Comparison of ENCODE assay signal across 13 cellular contexts in the genomic region with DNA sequence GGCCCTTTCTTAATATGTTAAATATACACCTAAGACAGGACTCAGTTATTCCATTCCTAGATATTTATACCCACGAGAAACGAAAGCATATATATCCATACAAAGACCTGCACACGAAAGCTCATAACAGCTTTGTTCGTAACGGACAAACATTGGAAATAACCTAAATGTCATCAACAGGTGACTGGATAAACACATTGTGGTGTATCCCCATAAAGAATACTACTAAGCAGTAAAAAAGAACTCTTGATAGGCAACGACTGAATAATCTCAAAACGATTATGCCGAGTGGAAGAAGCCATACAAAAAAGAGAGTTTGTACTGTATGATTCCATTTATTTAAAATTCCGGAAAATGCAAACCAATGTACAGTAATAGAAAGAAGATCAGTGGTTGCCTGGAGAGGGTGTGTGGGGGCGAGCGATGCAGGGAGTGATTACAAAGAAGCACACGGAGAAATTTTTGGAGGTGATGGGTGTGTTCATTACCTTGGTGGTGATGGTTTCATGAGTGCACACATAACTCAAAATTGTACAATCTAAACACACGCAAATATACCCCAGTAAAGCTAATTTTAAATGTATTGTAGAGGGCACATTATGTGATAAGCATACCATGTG. TPM values are rescaled to one million over a fixed set of nuclear protein-coding genes. Genes with fewer than 3 reads are reported as not detected.
A peak's percentile ranks its signal among the peaks of the same experiment; 100 is the strongest.
DNase-seq lines count a peak whose midpoint lies in the region; ATAC-seq and TF ChIP-seq lines count a peak whose summit lies in the region.
"Had no signal": no experiment of that assay in that cellular context is flagged by ENCODE, and none has a peak within 500 bp of the region (broad histone marks: within the 10 kb centered on the region; RNA-seq: fewer than 3 reads in every experiment).

No MANE protein-coding gene starts in this region.

- no peak overlapping the region for H2BK5ac ChIP-seq in H9 (ENCODE audit: insufficient read length, low read length)
- no peak overlapping the region for H2BK5ac ChIP-seq in mesenchymal stem cell (ENCODE audit: low read depth, low read length, poor library complexity, severe bottlenecking)

- DNase-seq in AG04449 (ENCODE audit: low read depth, low spot score) (no peak), H9 (no peak), mesenchymal stem cell (no peak), omental fat pad (ENCODE audit: low spot score) (no peak), NCI-H1930 (lab: John Stamatoyannopoulos, UW) (no peak)
- no peak for DNase-seq in activated CD8-positive, alpha-beta T cell treated with anti-CD3 and anti-CD28 coated beads, Interleukin-2, amount 10 ng/mL, durations not matched to agents 7 days and 5 days
- DNase-seq: activated CD4-positive, alpha-beta T cell treated with anti-CD3 and anti-CD28 coated beads, Interleukin-2, amount 50 U/mL, for 48 hours; left lung; NCI-H2171; Right ventricle myocardium superior had no signal

- H3K14ac ChIP-seq in H9 (ENCODE audit: insufficient read depth, low read length) (no peak overlapping the region), mesenchymal stem cell (ENCODE audit: low read length in 2 of 2) (no peak overlapping the region)

- peaks cover 21% of the 10 kb centered on the region for H3K27me3 Mint-ChIP-seq in H9 (ENCODE audit: low read depth)
- H3K27me3 Mint-ChIP-seq in activated CD8-positive, alpha-beta T cell treated with anti-CD3 and anti-CD28 coated beads, Interleukin-2, amount 10 ng/mL, durations not matched to agents 7 days and 5 days (ENCODE audit: low read depth): peaks cover 55% of the 10 kb centered on the region

- H2BK12ac ChIP-seq in H9 (ENCODE audit: insufficient read length, low read depth, low read length) (no peak overlapping the region), mesenchymal stem cell (ENCODE audit: low read length in 2 of 2) (no peak overlapping the region)

- H2BK15ac ChIP-seq in H9 (ENCODE audit: low read depth, low read length) (no peak overlapping the region), mesenchymal stem cell (ENCODE audit: low read depth, poor library complexity, severe bottlenecking) (no peak overlapping the region)

- no peak overlapping the region for H3T11ph ChIP-seq in H9 (ENCODE audit: low read length)

- H3K79me2 ChIP-seq in H9 (ENCODE audit: insufficient read depth, low read length): peaks cover 7% of the 10 kb centered on the region; the same call in 1 of the 2 replicates

- peaks cover 1 to 6% (median 1%) of the 10 kb centered on the region in 3 experiments; a peak in 5 of 7 replicates for H3K36me3 Mint-ChIP-seq in H9 (ENCODE audit: insufficient read depth in 1 of 3, low read depth in 3 of 3)
- no peaks in the 10 kb centered on the region for H3K36me3 Mint-ChIP-seq in activated CD8-positive, alpha-beta T cell treated with anti-CD3 and anti-CD28 coated beads, Interleukin-2, amount 10 ng/mL, durations not matched to agents 7 days and 5 days (ENCODE audit: low read depth)

- no peaks in the 10 kb centered on the region for H4K20me1 ChIP-seq in H9 (ENCODE audit: control insufficient read depth, insufficient read depth, insufficient read length)

- H3K9me3 ChIP-seq in H9 (ENCODE audit: control insufficient read depth, low read depth, low read length): no peaks in the 10 kb centered on the region
- H3K9me3 ChIP-seq in mesenchymal stem cell (ENCODE audit: control insufficient read depth, low read length): no peaks in the 10 kb centered on the region
- H3K9me3 ChIP-seq: left lung, vagina had no signal

- H3K23ac ChIP-seq in H9 (ENCODE audit: insufficient read length, low read depth, low read length) (no peak overlapping the region), mesenchymal stem cell (ENCODE audit: low read length in 2 of 2) (no peak overlapping the region)

- no peak overlapping the region for H4K91ac ChIP-seq in H9 (ENCODE audit: insufficient read length, low read depth, low read length)
- no peak overlapping the region for H4K91ac ChIP-seq in mesenchymal stem cell (ENCODE audit: low read length)

- H3K27me3 ChIP-seq in H9 (ENCODE audit: insufficient read depth, low read length): no peaks in the 10 kb centered on the region
- H3K27me3 ChIP-seq in mesenchymal stem cell (ENCODE audit: control insufficient read depth in 1 of 2, insufficient read depth in 1 of 2, low read length in 2 of 2): peaks cover 0 to 46% of the 10 kb centered on the region in 2 experiments
- H3K27me3 ChIP-seq: vagina had no signal

- CTCF ChIA-PET in AG04449 (lab: Yijun Ruan, JAX): interaction anchor here (0.7 to 2.0 kb wide), 14 partner anchors 8 to 239 kb away, joined by 3 to 10 read pairs (median 3); no protein-coding TSS in a partner anchor
- CTCF ChIA-PET in activated CD8-positive, alpha-beta T cell treated with anti-CD3 and anti-CD28 coated beads, Interleukin-2, amount 10 ng/mL, durations not matched to agents 7 days and 5 days (lab: Charles Lee): interaction anchor here (1.0 to 1.6 kb wide), 3 partner anchors 15 to 170 kb away, joined by 3 to 4 read pairs (median 3); no protein-coding TSS in a partner anchor

- H3K4ac ChIP-seq in H9 (ENCODE audit: low read depth, low read length): no peak overlapping the region
- no peak overlapping the region for H3K4ac ChIP-seq in mesenchymal stem cell (ENCODE audit: low read depth in 1 of 2, low read length in 2 of 2)

- H3K4me3 ChIP-seq in AG04449 (ENCODE audit: low read depth, low read length) (peak overlapping the region; percentile 90), mesenchymal stem cell (ENCODE audit: insufficient read depth in 1 of 2, low read depth in 1 of 2, low read length in 2 of 2) (peak overlapping the region in 1 of 2 experiments; percentile 86)

- TF ChIP-seq CTCF in AG04449 (IDR thresholded peaks at IDR 0.05; ENCODE audit: insufficient read depth, low read length, missing control alignments) (no peak), H9 (conservative IDR thresholded peaks at IDR 0.05) (no peak), omental fat pad (IDR thresholded peaks at IDR 0.05) (no peak)

- H3K27ac Mint-ChIP-seq in H9: no peak overlapping the region
- H3K27ac Mint-ChIP-seq in activated CD8-positive, alpha-beta T cell treated with anti-CD3 and anti-CD28 coated beads, Interleukin-2, amount 10 ng/mL, durations not matched to agents 7 days and 5 days: no peak overlapping the region

- H4K5ac ChIP-seq in H9 (ENCODE audit: insufficient read length, low read depth, low read length): no peak overlapping the region

- H2AFZ ChIP-seq in H9 (ENCODE audit: low read length): no peak overlapping the region
- H2AFZ ChIP-seq in mesenchymal stem cell (ENCODE audit: low read depth, low read length): no peak overlapping the region

- no peak for ATAC-seq in activated CD8-positive, alpha-beta T cell treated with anti-CD3 and anti-CD28 coated beads, Interleukin-2, amount 10 ng/mL, durations not matched to agents 7 days and 5 days
- ATAC-seq in GM18520 (IDR thresholded peaks at IDR 0.05; ENCODE audit: unreplicated experiment) (no peak), HG03108 (IDR thresholded peaks at IDR 0.05; ENCODE audit: unreplicated experiment) (no peak), omental fat pad (ENCODE audit: low FRiP score) (no peak)

- peaks cover 26 to 29% of the 10 kb centered on the region in 2 experiments for H3K4me1 Mint-ChIP-seq in H9
- H3K4me1 Mint-ChIP-seq in activated CD8-positive, alpha-beta T cell treated with anti-CD3 and anti-CD28 coated beads, Interleukin-2, amount 10 ng/mL, durations not matched to agents 7 days and 5 days (ENCODE audit: low read depth): peaks cover 22% of the 10 kb centered on the region

- peaks cover 2% of the 10 kb centered on the region; the same call in 1 of the 2 replicates for H3K4me1 ChIP-seq in H9 (ENCODE audit: insufficient read depth, low read length)
- H3K4me1 ChIP-seq in mesenchymal stem cell (ENCODE audit: control insufficient read depth, insufficient read depth, low read depth, low read length): peaks cover 15% of the 10 kb centered on the region

- H4K8ac ChIP-seq in H9 (replicated peaks; ENCODE audit: insufficient read length, low read depth, low read length): no peak overlapping the region
- H4K8ac ChIP-seq in mesenchymal stem cell (ENCODE audit: low read length): no peak overlapping the region

- peak overlapping the region; percentile 78 to 86 for H3K4me3 Mint-ChIP-seq in H9
- H3K4me3 Mint-ChIP-seq in activated CD8-positive, alpha-beta T cell treated with anti-CD3 and anti-CD28 coated beads, Interleukin-2, amount 10 ng/mL, durations not matched to agents 7 days and 5 days: peak overlapping the region; percentile 77

- no CpG with 5 or more reads among the region's 13 CpGs for WGBS in H9 (ENCODE audit: extremely low coverage, insufficient read length, low lambda C conversion rate)
- 91% methylated on average over 11 of the region's 13 CpGs for WGBS in mesenchymal stem cell

- H3K4me2 ChIP-seq in H9 (ENCODE audit: insufficient read depth, insufficient read length, low read length) (peak overlapping the region; percentile 23), mesenchymal stem cell (ENCODE audit: low read length, poor library complexity, severe bottlenecking) (no peak overlapping the region)

- H3K9ac ChIP-seq in H9 (ENCODE audit: extremely low read depth, insufficient read length, low read length): no peak overlapping the region
- peak overlapping the region; percentile 89 for H3K9ac ChIP-seq in mesenchymal stem cell (ENCODE audit: low read length)

- peaks cover 4% of the 10 kb centered on the region for H3K23me2 ChIP-seq in H9 (ENCODE audit: insufficient read length, low read depth, low read length, poor library complexity, severe bottlenecking)

- POLR2A ChIA-PET in AG04449 (lab: Yijun Ruan, JAX): no interaction called here
- POLR2A ChIA-PET in activated CD8-positive, alpha-beta T cell treated with anti-CD3 and anti-CD28 coated beads, Interleukin-2, amount 10 ng/mL, durations not matched to agents 7 days and 5 days (lab: Charles Lee): no interaction called here

- no peak overlapping the region for H2BK120ac ChIP-seq in H9 (ENCODE audit: low read depth, low read length, poor library complexity, severe bottlenecking)
- no peak overlapping the region for H2BK120ac ChIP-seq in mesenchymal stem cell (ENCODE audit: low read depth, low read length)

- H3K18ac ChIP-seq in H9 (ENCODE audit: insufficient read length, low read depth, low read length) (no peak overlapping the region), mesenchymal stem cell (ENCODE audit: low read depth in 1 of 2, low read length in 2 of 2) (no peak overlapping the region)

- no peak overlapping the region for H3K56ac ChIP-seq in H9 (ENCODE audit: insufficient read length, low read depth, low read length)

- no peaks in the 10 kb centered on the region; a peak in 1 of 5 replicates for H3K9me3 Mint-ChIP-seq in H9
- H3K9me3 Mint-ChIP-seq in activated CD8-positive, alpha-beta T cell treated with anti-CD3 and anti-CD28 coated beads, Interleukin-2, amount 10 ng/mL, durations not matched to agents 7 days and 5 days (ENCODE audit: insufficient read depth): no peaks in the 10 kb centered on the region

- no peaks in the 10 kb centered on the region for H3K79me1 ChIP-seq in H9 (ENCODE audit: insufficient read depth, low read depth, low read length, poor library complexity, severe bottlenecking)
- H3K79me1 ChIP-seq in mesenchymal stem cell (replicated peaks; ENCODE audit: low read length, poor library complexity, severe bottlenecking): no peaks in the 10 kb centered on the region

- H3K27ac ChIP-seq in H9 (ENCODE audit: insufficient read length, low read depth, low read length) (no peak overlapping the region), mesenchymal stem cell (ENCODE audit: low read length, poor library complexity, severe bottlenecking) (no peak overlapping the region)
- H3K27ac ChIP-seq: left lung, vagina had no signal

- peaks cover 0 to 5% of the 10 kb centered on the region in 2 experiments for H3K36me3 ChIP-seq in mesenchymal stem cell (ENCODE audit: control insufficient read depth in 1 of 2, insufficient read depth in 2 of 2, low read depth in 1 of 2, low read length in 2 of 2)
- H3K36me3 ChIP-seq: left lung, vagina had no signal

- no peak overlapping the region for H2BK20ac ChIP-seq in H9 (ENCODE audit: low read depth, low read length, poor library complexity, severe bottlenecking)

- H2AK5ac ChIP-seq in H9 (ENCODE audit: insufficient read length, low read length) (no peak overlapping the region), mesenchymal stem cell (ENCODE audit: low read length, severe bottlenecking) (no peak overlapping the region)

RNA-seq across cellular contexts. Expression of gene SCN8A, which starts 1.4 kb away (rescaled TPM):
- 13.7 and 15.2 TPM in 2 replicates for total RNA-seq in H9 (2021)
- total RNA-seq in activated CD8-positive, alpha-beta T cell treated with anti-CD3 and anti-CD28 coated beads, Interleukin-2, amount 10 ng/mL, durations not matched to agents 7 days and 5 days: 1 to 10 TPM; 1.4 to 1.6 TPM
- 1.7 TPM for polyA plus RNA-seq in mesenchymal stem cell (2013, experiment 1 of 2)
- polyA plus RNA-seq in mesenchymal stem cell (2013, experiment 2 of 2): 1.4 TPM
- 1 to 10 TPM in 1 of 4 donors, under 1 TPM in 3; 0.50 to 1.4 (median 0.67) TPM for total RNA-seq in omental fat pad
